Comparison of ENCODE assay signal across 8 cellular contexts in genomic region chr16:71723537-71724319, GRCh38.
DNase-seq lines count a peak whose midpoint lies in the region; ATAC-seq, FAIRE-seq and TF ChIP-seq lines count a peak whose summit lies in the region.

No MANE protein-coding gene starts in this region.

- H3K4me3 Mint-ChIP-seq in nephron: peak overlapping the region; percentile 83 to 94 (median 90)

- TF ChIP-seq CTCF in D721Med (IDR thresholded peaks at IDR 0.05; ENCODE audit: insufficient read depth, missing control alignments) (no peak), nephron (IDR thresholded peaks at IDR 0.05; ENCODE audit: unreplicated experiment in 3 of 3) (no peak)

- H3K9me3 Mint-ChIP-seq in nephron: no peaks in the 10 kb centered on the region

- peaks cover 27% of the 10 kb centered on the region for H3K4me1 Mint-ChIP-seq in nephron

- no peaks in the 10 kb centered on the region for H3K36me3 Mint-ChIP-seq in nephron (ENCODE audit: low read depth)

- peaks cover 10% of the 10 kb centered on the region for H3K27me3 Mint-ChIP-seq in nephron (ENCODE audit: low read depth)

- peak overlapping the region; percentile 36 to 90 (median 64) for H3K27ac Mint-ChIP-seq in nephron

- DNase-seq in D721Med (ENCODE audit: insufficient read length, low spot score): peak; percentile 39
- peak; percentile 80 for DNase-seq in HPDE6-E6E7 (ENCODE audit: extremely low spot score)
- peak; percentile 44 for DNase-seq in RCC 7860 (ENCODE audit: low spot score)
- DNase-seq in activated T-helper 1 cell treated with anti-CD3 and anti-CD28 coated beads, Interleukin-2, amount 50 U/mL, for 16 hours (ENCODE audit: low read depth in 1 of 2, low spot score in 1 of 2): peak; percentile 51 to 73
- DNase-seq in fibroblast of peridontal ligament (ENCODE audit: extremely low read depth): peak; percentile 30
- peak; percentile 86 for DNase-seq in stimulated activated naive CD8-positive, alpha-beta T cell treated with anti-CD3 and anti-CD28 coated beads, Interleukin-15, Interleukin-2, amounts not matched to agents 100 U/mL and 50 U/mL, for 24 hours

- ATAC-seq in GM19463 (IDR thresholded peaks at IDR 0.05; ENCODE audit: unreplicated experiment): peak; percentile 74
- ATAC-seq in stimulated activated naive CD8-positive, alpha-beta T cell treated with anti-CD3 and anti-CD28 coated beads, Interleukin-15, Interleukin-2, amounts not matched to agents 100 U/mL and 50 U/mL, for 24 hours: peak; percentile 82

- FAIRE-seq in D721Med (lab: Jason Lieb, UNC) (no peak), RCC 7860 (lab: Jason Lieb, UNC) (no peak)

Comparison
In these comparisons a context has a peak if more than half of its experiments do, and no peak if none do; other contexts are left out.
1. Peak in every context shown above with its lines: DNase-seq and ATAC-seq.
2. DNase-seq: peak in every context shown above with its lines; median percentile 86 in stimulated activated naive CD8-positive, alpha-beta T cell treated with anti-CD3 and anti-CD28 coated beads, Interleukin-15, Interleukin-2, amounts not matched to agents 100 U/mL and 50 U/mL, for 24 hours; 80 in HPDE6-E6E7; 62 in activated T-helper 1 cell treated with anti-CD3 and anti-CD28 coated beads, Interleukin-2, amount 50 U/mL, for 16 hours; 44 in RCC 7860; 39 in D721Med; 30 in fibroblast of peridontal ligament.